In the genomic region with DNA sequence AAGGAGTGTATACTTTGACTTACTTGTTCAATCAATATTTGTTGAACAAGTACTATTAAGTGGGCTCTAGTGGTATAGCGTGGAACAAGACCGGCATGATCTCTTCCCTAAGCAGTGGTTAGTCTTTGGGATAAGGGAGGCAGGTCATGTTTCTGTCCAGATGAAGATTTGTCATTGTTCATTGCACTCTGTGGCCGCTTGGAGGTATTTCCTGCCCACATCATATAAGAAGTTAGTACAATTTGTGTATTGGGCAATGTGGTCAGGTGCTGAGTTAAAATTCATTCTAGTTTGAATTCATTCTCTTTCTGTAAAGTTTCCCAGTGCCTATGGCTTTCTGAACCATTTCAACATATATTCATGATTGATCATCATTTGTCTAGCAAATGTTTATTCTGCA, we compare ENCODE assay signal across 21 cellular contexts.
A peak's percentile ranks its signal among the peaks of the same experiment; 100 is the strongest.
DNase-seq lines count a peak whose midpoint lies in the region; ATAC-seq and TF ChIP-seq lines count a peak whose summit lies in the region.
"Had no signal": no experiment of that assay in that cellular context is flagged by ENCODE, and none has a peak within 500 bp of the region (broad histone marks: within the 10 kb centered on the region; RNA-seq: fewer than 3 reads in every experiment).

No MANE protein-coding gene starts in this region.

- peak; percentile 74 for ATAC-seq in GM18868 (IDR thresholded peaks at IDR 0.05; ENCODE audit: unreplicated experiment)
- peak; percentile 43 for ATAC-seq in HG03175 (IDR thresholded peaks at IDR 0.05; ENCODE audit: unreplicated experiment)
- peak; percentile 44; the same call in 2 of the 3 replicates for ATAC-seq in SK-N-SH treated with all-trans-retinoic acid at 6 μM for 48 hours
- ATAC-seq in GM21576 (IDR thresholded peaks at IDR 0.05; ENCODE audit: unreplicated experiment): no peak
- ATAC-seq in stimulated activated naive CD8-positive, alpha-beta T cell treated with anti-CD3 and anti-CD28 coated beads, Interleukin-15, Interleukin-2, amounts not matched to agents 100 U/mL and 50 U/mL, for 24 hours: no peak
- ATAC-seq: left lung; pancreas; stimulated activated memory B cell treated with anti-CD40 and anti-IgM and Interleukin-4, amounts not matched to agents 10 μg/mL and 1 μg/mL and 100 μg/mL, for 72 hours; T-cell had no signal

- DNase-seq in ELR (ENCODE audit: low read depth) (peak; percentile 6), NCI-H1092 (lab: John Stamatoyannopoulos, UW) (no peak), globus pallidus (ENCODE audit: low spot score) (no peak)
- no peak for DNase-seq in stimulated activated naive CD8-positive, alpha-beta T cell treated with anti-CD3 and anti-CD28 coated beads, Interleukin-15, Interleukin-2, amounts not matched to agents 100 U/mL and 50 U/mL, for 24 hours
- DNase-seq: activated CD4-positive, alpha-beta T cell treated with anti-CD3 and anti-CD28 coated beads, Interleukin-2, amount 50 U/mL, for 1 hour; cortex of kidney; immature natural killer cell; left lung; NCI-H146; NCI-H2171; NCI-H526 treated with DMSO at 0.1 percent for 48 hours; pancreas; Right ventricle myocardium superior; sigmoid colon; T-cell; testis had no signal

TF ChIP-seq in SK-N-SH treated with all-trans-retinoic acid at 6 μM for 48 hours, 23 proteins besides CTCF, POLR2A, EP300 and RAD21:
- TF ChIP-seq, protein P1, sequence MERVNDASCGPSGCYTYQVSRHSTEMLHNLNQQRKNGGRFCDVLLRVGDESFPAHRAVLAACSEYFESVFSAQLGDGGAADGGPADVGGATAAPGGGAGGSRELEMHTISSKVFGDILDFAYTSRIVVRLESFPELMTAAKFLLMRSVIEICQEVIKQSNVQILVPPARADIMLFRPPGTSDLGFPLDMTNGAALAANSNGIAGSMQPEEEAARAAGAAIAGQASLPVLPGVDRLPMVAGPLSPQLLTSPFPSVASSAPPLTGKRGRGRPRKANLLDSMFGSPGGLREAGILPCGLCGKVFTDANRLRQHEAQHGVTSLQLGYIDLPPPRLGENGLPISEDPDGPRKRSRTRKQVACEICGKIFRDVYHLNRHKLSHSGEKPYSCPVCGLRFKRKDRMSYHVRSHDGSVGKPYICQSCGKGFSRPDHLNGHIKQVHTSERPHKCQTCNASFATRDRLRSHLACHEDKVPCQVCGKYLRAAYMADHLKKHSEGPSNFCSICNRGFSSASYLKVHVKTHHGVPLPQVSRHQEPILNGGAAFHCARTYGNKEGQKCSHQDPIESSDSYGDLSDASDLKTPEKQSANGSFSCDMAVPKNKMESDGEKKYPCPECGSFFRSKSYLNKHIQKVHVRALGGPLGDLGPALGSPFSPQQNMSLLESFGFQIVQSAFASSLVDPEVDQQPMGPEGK (CRISPR knock-in tag; IDR thresholded peaks at IDR 0.05; ENCODE audit: borderline replicate concordance): no peak
- TF ChIP-seq BACH2 (CRISPR knock-in tag; IDR thresholded peaks at IDR 0.05; ENCODE audit: borderline replicate concordance): no peak
- no peak for TF ChIP-seq ISL1 (CRISPR knock-in tag; IDR thresholded peaks at IDR 0.05)
- no peak for TF ChIP-seq PPARA (CRISPR knock-in tag; IDR thresholded peaks at IDR 0.05; ENCODE audit: borderline replicate concordance)
- TF ChIP-seq TCF4 (CRISPR knock-in tag; IDR thresholded peaks at IDR 0.05; ENCODE audit: borderline replicate concordance): no peak
- no peak for TF ChIP-seq SNAI2 (CRISPR knock-in tag; IDR thresholded peaks at IDR 0.05)
- TF ChIP-seq ZNF565 (CRISPR knock-in tag; conservative IDR thresholded peaks at IDR 0.05; ENCODE audit: low read depth): no peak
- TF ChIP-seq, protein P2, sequence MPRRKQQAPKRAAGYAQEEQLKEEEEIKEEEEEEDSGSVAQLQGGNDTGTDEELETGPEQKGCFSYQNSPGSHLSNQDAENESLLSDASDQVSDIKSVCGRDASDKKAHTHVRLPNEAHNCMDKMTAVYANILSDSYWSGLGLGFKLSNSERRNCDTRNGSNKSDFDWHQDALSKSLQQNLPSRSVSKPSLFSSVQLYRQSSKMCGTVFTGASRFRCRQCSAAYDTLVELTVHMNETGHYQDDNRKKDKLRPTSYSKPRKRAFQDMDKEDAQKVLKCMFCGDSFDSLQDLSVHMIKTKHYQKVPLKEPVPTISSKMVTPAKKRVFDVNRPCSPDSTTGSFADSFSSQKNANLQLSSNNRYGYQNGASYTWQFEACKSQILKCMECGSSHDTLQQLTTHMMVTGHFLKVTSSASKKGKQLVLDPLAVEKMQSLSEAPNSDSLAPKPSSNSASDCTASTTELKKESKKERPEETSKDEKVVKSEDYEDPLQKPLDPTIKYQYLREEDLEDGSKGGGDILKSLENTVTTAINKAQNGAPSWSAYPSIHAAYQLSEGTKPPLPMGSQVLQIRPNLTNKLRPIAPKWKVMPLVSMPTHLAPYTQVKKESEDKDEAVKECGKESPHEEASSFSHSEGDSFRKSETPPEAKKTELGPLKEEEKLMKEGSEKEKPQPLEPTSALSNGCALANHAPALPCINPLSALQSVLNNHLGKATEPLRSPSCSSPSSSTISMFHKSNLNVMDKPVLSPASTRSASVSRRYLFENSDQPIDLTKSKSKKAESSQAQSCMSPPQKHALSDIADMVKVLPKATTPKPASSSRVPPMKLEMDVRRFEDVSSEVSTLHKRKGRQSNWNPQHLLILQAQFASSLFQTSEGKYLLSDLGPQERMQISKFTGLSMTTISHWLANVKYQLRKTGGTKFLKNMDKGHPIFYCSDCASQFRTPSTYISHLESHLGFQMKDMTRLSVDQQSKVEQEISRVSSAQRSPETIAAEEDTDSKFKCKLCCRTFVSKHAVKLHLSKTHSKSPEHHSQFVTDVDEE (CRISPR knock-in tag; IDR thresholded peaks at IDR 0.05): no peak
- no peak for TF ChIP-seq OSR1 (CRISPR knock-in tag; IDR thresholded peaks at IDR 0.05)
- no peak for TF ChIP-seq ZFP30 (CRISPR knock-in tag; IDR thresholded peaks at IDR 0.05)
- TF ChIP-seq GLIS3 (CRISPR knock-in tag; IDR thresholded peaks at IDR 0.05): no peak
- no peak for TF ChIP-seq ZFP3 (CRISPR knock-in tag; IDR thresholded peaks at IDR 0.05)
- no peak for TF ChIP-seq RARB (CRISPR knock-in tag; IDR thresholded peaks at IDR 0.05)
- TF ChIP-seq, protein P3, sequence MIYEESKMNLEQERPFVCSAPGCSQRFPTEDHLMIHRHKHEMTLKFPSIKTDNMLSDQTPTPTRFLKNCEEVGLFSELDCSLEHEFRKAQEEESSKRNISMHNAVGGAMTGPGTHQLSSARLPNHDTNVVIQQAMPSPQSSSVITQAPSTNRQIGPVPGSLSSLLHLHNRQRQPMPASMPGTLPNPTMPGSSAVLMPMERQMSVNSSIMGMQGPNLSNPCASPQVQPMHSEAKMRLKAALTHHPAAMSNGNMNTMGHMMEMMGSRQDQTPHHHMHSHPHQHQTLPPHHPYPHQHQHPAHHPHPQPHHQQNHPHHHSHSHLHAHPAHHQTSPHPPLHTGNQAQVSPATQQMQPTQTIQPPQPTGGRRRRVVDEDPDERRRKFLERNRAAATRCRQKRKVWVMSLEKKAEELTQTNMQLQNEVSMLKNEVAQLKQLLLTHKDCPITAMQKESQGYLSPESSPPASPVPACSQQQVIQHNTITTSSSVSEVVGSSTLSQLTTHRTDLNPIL (CRISPR knock-in tag; IDR thresholded peaks at IDR 0.05; ENCODE audit: low read depth): no peak
- TF ChIP-seq CSDC2 (CRISPR knock-in tag; IDR thresholded peaks at IDR 0.05): no peak

Comparison
In these comparisons a context has a peak if more than half of its experiments do, and no peak if none do; other contexts are left out.
1. ATAC-seq: peak in GM18868 (single experiment), HG03175 (single experiment) and SK-N-SH treated with all-trans-retinoic acid at 6 μM for 48 hours (single experiment); none in GM21576 (single experiment) and stimulated activated naive CD8-positive, alpha-beta T cell treated with anti-CD3 and anti-CD28 coated beads, Interleukin-15, Interleukin-2, amounts not matched to agents 100 U/mL and 50 U/mL, for 24 hours (single experiment).